12 cellular contexts compared by ENCODE assay signal in the genomic region with DNA sequence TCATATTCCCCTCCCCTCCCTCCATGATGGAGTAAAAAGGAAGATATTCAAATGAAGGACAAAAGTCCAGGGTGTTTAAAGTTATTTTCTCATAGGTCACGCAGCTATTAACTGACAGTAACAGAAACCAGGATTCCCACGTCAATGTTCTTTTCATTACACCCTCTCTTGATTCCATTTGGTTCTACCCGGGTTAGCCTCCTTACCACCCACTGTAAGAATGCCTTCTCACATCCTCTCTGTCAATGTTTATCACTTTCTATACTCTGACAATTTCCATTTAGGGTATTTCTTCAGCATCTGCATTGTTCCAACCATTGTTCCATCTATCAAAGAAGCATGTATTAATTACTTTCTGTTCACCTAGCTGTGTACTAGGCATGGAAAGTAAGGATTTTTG.
"Had no signal": no experiment of that assay in that cellular context is flagged by ENCODE, and none has a peak within 500 bp of the region (broad histone marks: within the 10 kb centered on the region; RNA-seq: fewer than 3 reads in every experiment).

No MANE protein-coding gene starts in this region.

- H3K4me3 ChIP-seq: esophagus muscularis mucosa, tibial nerve had no signal

- H3K27ac ChIP-seq: brain microvascular endothelial cell had no signal

- ATAC-seq: activated CD4-positive, CD25-positive, alpha-beta regulatory T cell treated with anti-CD3 and anti-CD28 coated beads, Interleukin-2, amount 50 U/mL, for 24 hours; left lobe of liver had no signal

- DNase-seq: activated effector memory CD4-positive, alpha-beta T cell treated with Interleukin-2 at 50 U/mL for 16 hours; activated naive CD8-positive, alpha-beta T cell treated with anti-CD3 and anti-CD28 coated beads for 36 hours; activated T-cell treated with anti-CD3 and anti-CD28 coated beads, Interleukin-2, amount 50 U/mL, for 1 hour; brain microvascular endothelial cell; nephron progenitor cell; stimulated activated CD4-positive, alpha-beta T cell treated with anti-CD3 and anti-CD28 coated beads, Interleukin-4, amount 100 ng/mL, for 24 hours; T-helper 2 cell had no signal

- H3K27me3 ChIP-seq: brain microvascular endothelial cell, esophagus muscularis mucosa, tibial nerve had no signal

- H3K9me3 ChIP-seq: esophagus muscularis mucosa, tibial nerve had no signal

- H3K9me3 Mint-ChIP-seq: activated naive CD8-positive, alpha-beta T cell treated with anti-CD3 and anti-CD28 coated beads for 36 hours; memory B cell had no signal

- H3K27me3 Mint-ChIP-seq: activated naive CD8-positive, alpha-beta T cell treated with anti-CD3 and anti-CD28 coated beads for 36 hours; memory B cell had no signal

- H3K4me3 Mint-ChIP-seq: activated naive CD8-positive, alpha-beta T cell treated with anti-CD3 and anti-CD28 coated beads for 36 hours; memory B cell; nephron progenitor cell had no signal

- H3K36me3 ChIP-seq: brain microvascular endothelial cell, esophagus muscularis mucosa had no signal

- H3K27ac Mint-ChIP-seq: activated naive CD8-positive, alpha-beta T cell treated with anti-CD3 and anti-CD28 coated beads for 36 hours; memory B cell; nephron progenitor cell had no signal
